Comparison of ENCODE assay signal across 2 cellular contexts in genomic region chr6:157763894-157764345, GRCh38.
TF ChIP-seq lines count a peak whose summit lies in the region.

No MANE protein-coding gene starts in this region.

TF ChIP-seq in SK-N-SH, 30 proteins besides CTCF, POLR2A, EP300 and RAD21 (continued from another document):
- TF ChIP-seq USF2 (IDR thresholded peaks at IDR 0.05; ENCODE audit: borderline replicate concordance, low read depth, low read length) (no peak), POLR2AphosphoS5 (IDR thresholded peaks at IDR 0.05; ENCODE audit: low read depth, low read length) (no peak), ELF1 (IDR thresholded peaks at IDR 0.05) (no peak), ZBTB33 (IDR thresholded peaks at IDR 0.05; ENCODE audit: borderline replicate concordance, low read depth) (no peak)

TF ChIP-seq in liver, 16 proteins besides CTCF, POLR2A, EP300 and RAD21 (continued from another document):
- TF ChIP-seq REST (IDR thresholded peaks at IDR 0.05) (no peak), EGR1 (IDR thresholded peaks at IDR 0.05; ENCODE audit: low read depth in 2 of 2) (no peak), ZBTB33 (IDR thresholded peaks at IDR 0.05) (no peak), GABPA (IDR thresholded peaks at IDR 0.05 in 1 of 2, conservative IDR thresholded peaks at IDR 0.05 in 1 of 2) (no peak), HNF4G (IDR thresholded peaks at IDR 0.05) (no peak), NR2F2 (IDR thresholded peaks at IDR 0.05) (no peak), YY1 (IDR thresholded peaks at IDR 0.05) (no peak), JUND (IDR thresholded peaks at IDR 0.05) (no peak), HNF4A (conservative IDR thresholded peaks at IDR 0.05) (no peak), SP1 (IDR thresholded peaks at IDR 0.05) (no peak)
TF ChIP-seq in liver: peak in this region for 0.
